Comparison of ENCODE assay signal across 16 cellular contexts in the genomic region with DNA sequence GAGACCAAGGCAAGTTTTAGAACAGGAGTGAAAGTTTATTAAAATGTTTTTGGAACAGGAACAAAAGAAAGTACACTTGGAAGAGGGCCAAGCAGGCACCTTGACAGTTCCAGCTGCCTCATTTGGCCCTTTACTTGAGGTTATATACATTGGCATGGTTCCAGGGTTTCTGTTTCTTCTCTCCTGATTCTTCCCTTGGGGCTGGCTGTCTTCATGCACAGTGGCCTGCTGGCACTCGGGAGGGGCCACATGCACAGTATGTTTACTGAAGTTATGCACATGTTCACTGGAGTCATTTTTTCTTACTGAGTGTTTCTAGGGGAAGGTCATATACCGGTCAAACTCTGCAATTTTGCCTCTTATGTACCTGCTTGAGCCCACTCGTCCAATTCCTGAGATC.
A peak's percentile ranks its signal among the peaks of the same experiment; 100 is the strongest.
DNase-seq lines count a peak whose midpoint lies in the region; ATAC-seq, FAIRE-seq and TF ChIP-seq lines count a peak whose summit lies in the region.
"Had no signal": no experiment of that assay in that cellular context is flagged by ENCODE, and none has a peak within 500 bp of the region (broad histone marks: within the 10 kb centered on the region; RNA-seq: fewer than 3 reads in every experiment).

No MANE protein-coding gene starts in this region.

- DNase-seq in HepG2 (ENCODE audit: low spot score) (no peak), right lobe of liver (no peak), NCI-H748 treated with DMSO at 0.1 percent for 48 hours (lab: John Stamatoyannopoulos, UW) (peak; percentile 4), glomerular visceral epithelial cell (ENCODE audit: extremely low spot score) (peak; percentile 1), T-helper 1 cell (no peak)
- DNase-seq in NK-92 treated with Interleukin-12 subunit alpha and Interleukin-12 subunit beta, amount 100 ng/mL, for 24 hours (lab: John Stamatoyannopoulos, UW), result no peak
- DNase-seq: activated CD4-positive, CD25-positive, alpha-beta regulatory T cell treated with anti-CD3 and anti-CD28 coated beads, Interleukin-2, amount 50 U/mL, for 72 hours; activated CD8-positive, alpha-beta memory T cell treated with anti-CD3 and anti-CD28 coated beads, Interleukin-2, amount 50 U/mL, for 48 hours; central memory CD4-positive, alpha-beta T cell; endodermal cell; IMR-90; kidney; posterior cingulate gyrus; tibial artery had no signal

- intact Hi-C loops in HepG2 (cut with micrococcal nuclease; ENCODE audit: unreplicated experiment) (loop anchor here (10.0 kb wide), 1 partner anchor 1942 kb away; no protein-coding TSS in a partner anchor), right lobe of liver (cut with DNase I) (no loop called here)

- TF ChIP-seq EP300 in HepG2 (IDR thresholded peaks at IDR 0.05; ENCODE audit: low read depth in 2 of 2, low read length in 2 of 2) (no peak), HepG2 (CRISPR knock-in tag; IDR thresholded peaks at IDR 0.05; ENCODE audit: borderline replicate concordance) (no peak)

- TF ChIP-seq CTCF in HepG2 (CRISPR knock-in tag; IDR thresholded peaks at IDR 0.05) (no peak), right lobe of liver (IDR thresholded peaks at IDR 0.05) (no peak)

- CTCF ChIA-PET in HepG2 (lab: Yijun Ruan, JAX; ENCODE audit: low intra/inter-chr PET ratio, low total read pairs), result no interaction called here

- H3K27me3 ChIP-seq in HepG2 (ENCODE audit: control insufficient read depth in 1 of 2, insufficient read depth in 2 of 2, low read length in 2 of 2) (no peaks in the 10 kb centered on the region), right lobe of liver (no peaks in the 10 kb centered on the region)
- H3K27me3 ChIP-seq: tibial artery had no signal

- H3K4me3 ChIP-seq in HepG2 (replicated peaks in 1 of 3; ENCODE audit: insufficient read depth in 1 of 3, low read depth in 2 of 3, low read length in 3 of 3) (no peak overlapping the region), right lobe of liver (no peak overlapping the region)
- H3K4me3 ChIP-seq: tibial artery had no signal

- no peaks in the 10 kb centered on the region for H3K79me2 ChIP-seq in HepG2 (ENCODE audit: insufficient read depth, low read length)

- BruUV-seq in HepG2 (replicated peaks; lab: Mats Ljungman, UMichigan), result no TSS peak

- FAIRE-seq in HepG2 (lab: Jason Lieb, UNC), result no peak
- FAIRE-seq: kidney had no signal

- H2AFZ ChIP-seq in HepG2 (ENCODE audit: low read length), result no peak overlapping the region

- H3K4me1 ChIP-seq in HepG2 (ENCODE audit: insufficient read depth, low read length), result no peaks in the 10 kb centered on the region
- no peaks in the 10 kb centered on the region for H3K4me1 ChIP-seq in right lobe of liver

- no peak overlapping the region for H3K9ac ChIP-seq in HepG2 (ENCODE audit: insufficient read depth, low read depth, low read length)

- no peak for TF ChIP-seq RAD21 in HepG2 (CRISPR knock-in tag; IDR thresholded peaks at IDR 0.05)

- ATAC-seq in HepG2 (no peak), right lobe of liver (no peak), HG03354 (IDR thresholded peaks at IDR 0.05; ENCODE audit: poor library complexity, severe bottlenecking, unreplicated experiment) (no peak), HG02642 (IDR thresholded peaks at IDR 0.05; ENCODE audit: poor library complexity, unreplicated experiment) (no peak)

- H3K4me2 ChIP-seq in HepG2 (ENCODE audit: low read depth, low read length), result no peak overlapping the region

- TF ChIP-seq POLR2A in HepG2 (IDR thresholded peaks at IDR 0.05; ENCODE audit: insufficient read depth in 1 of 2, low read depth in 2 of 2, low read length in 2 of 2), result no peak
- no peak for TF ChIP-seq POLR2A in right lobe of liver (IDR thresholded peaks at IDR 0.05)

- 0% methylated on average over 3 of the region's 3 CpGs for WGBS in HepG2 (ENCODE audit: low lambda C conversion rate)
- WGBS in right lobe of liver (ENCODE audit: insufficient coverage, low coverage, low lambda C conversion rate, missing lambda C conversion rate), result 36% methylated on average over 3 of the region's 3 CpGs

- no peaks in the 10 kb centered on the region for H4K20me1 ChIP-seq in HepG2 (ENCODE audit: insufficient read depth, low read length)

- H3K36me3 ChIP-seq in HepG2 (replicated peaks in 1 of 2; ENCODE audit: control insufficient read depth in 1 of 2, insufficient read depth in 2 of 2, low read length in 2 of 2), result no peaks in the 10 kb centered on the region
- H3K36me3 ChIP-seq in right lobe of liver, result no peaks in the 10 kb centered on the region
- H3K36me3 ChIP-seq: tibial artery had no signal

- H3K9me3 ChIP-seq in HepG2 (ENCODE audit: low read length) (no peaks in the 10 kb centered on the region), right lobe of liver (no peaks in the 10 kb centered on the region)
- H3K9me3 ChIP-seq: tibial artery had no signal

- H3K27ac ChIP-seq in HepG2 (ENCODE audit: extremely low read length, insufficient read depth, low read length) (no peak overlapping the region), right lobe of liver (no peak overlapping the region)
- H3K27ac ChIP-seq: tibial artery had no signal

- in situ Hi-C loops in HepG2 (cut with HindIII; ENCODE audit: extremely low pct_ligation_motif_present, low pct_unique_long_range_greater_than_20kb), result no loop called here

- POLR2A ChIA-PET in HepG2 (lab: Yijun Ruan, JAX), result no interaction called here

TF ChIP-seq in HepG2, 621 proteins besides CTCF, POLR2A, EP300 and RAD21:
- TF ChIP-seq YEATS2 (CRISPR knock-in tag; IDR thresholded peaks at IDR 0.05; ENCODE audit: borderline replicate concordance), result no peak
- TF ChIP-seq, protein P1, sequence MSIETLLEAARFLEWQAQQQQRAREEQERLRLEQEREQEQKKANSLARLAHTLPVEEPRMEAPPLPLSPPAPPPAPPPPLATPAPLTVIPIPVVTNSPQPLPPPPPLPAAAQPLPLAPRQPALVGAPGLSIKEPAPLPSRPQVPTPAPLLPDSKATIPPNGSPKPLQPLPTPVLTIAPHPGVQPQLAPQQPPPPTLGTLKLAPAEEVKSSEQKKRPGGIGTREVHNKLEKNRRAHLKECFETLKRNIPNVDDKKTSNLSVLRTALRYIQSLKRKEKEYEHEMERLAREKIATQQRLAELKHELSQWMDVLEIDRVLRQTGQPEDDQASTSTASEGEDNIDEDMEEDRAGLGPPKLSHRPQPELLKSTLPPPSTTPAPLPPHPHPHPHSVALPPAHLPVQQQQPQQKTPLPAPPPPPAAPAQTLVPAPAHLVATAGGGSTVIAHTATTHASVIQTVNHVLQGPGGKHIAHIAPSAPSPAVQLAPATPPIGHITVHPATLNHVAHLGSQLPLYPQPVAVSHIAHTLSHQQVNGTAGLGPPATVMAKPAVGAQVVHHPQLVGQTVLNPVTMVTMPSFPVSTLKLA (IDR thresholded peaks at IDR 0.05), result peak; percentile 50; the same call in 1 of the 2 replicates

Comparison
In these comparisons a context has a peak if more than half of its experiments do, and no peak if none do; other contexts are left out.
1. DNase-seq: peak in NCI-H748 treated with DMSO at 0.1 percent for 48 hours (single experiment) and glomerular visceral epithelial cell (single experiment); none in HepG2 (single experiment), right lobe of liver (0 of 3), NK-92 treated with Interleukin-12 subunit alpha and Interleukin-12 subunit beta, amount 100 ng/mL, for 24 hours (single experiment) and T-helper 1 cell (0 of 5).